In genomic region chr12:92432724-92433281, GRCh38 we compare ENCODE assay signal across 13 cellular contexts.
DNase-seq lines count a peak whose midpoint lies in the region; ATAC-seq and TF ChIP-seq lines count a peak whose summit lies in the region.
"Had no signal": no experiment of that assay in that cellular context is flagged by ENCODE, and none has a peak within 500 bp of the region (broad histone marks: within the 10 kb centered on the region; RNA-seq: fewer than 3 reads in every experiment).

No MANE protein-coding gene starts in this region.

- H3K4me3 ChIP-seq in CD4-positive, alpha-beta memory T cell (ENCODE audit: low read length in 2 of 2), result no peak overlapping the region
- H3K4me3 ChIP-seq in mesendoderm (ENCODE audit: low read length), result no peak overlapping the region
- no peak overlapping the region for H3K4me3 ChIP-seq in CD8-positive, alpha-beta T cell (ENCODE audit: low read depth, low read length)
- H3K4me3 ChIP-seq: adrenal gland had no signal

- no peaks in the 10 kb centered on the region for H3K9me3 ChIP-seq in CD4-positive, alpha-beta memory T cell (ENCODE audit: control insufficient read depth in 1 of 2, low read length in 2 of 2)
- no peaks in the 10 kb centered on the region for H3K9me3 ChIP-seq in CD8-positive, alpha-beta T cell (ENCODE audit: low read length)
- H3K9me3 ChIP-seq: adrenal gland had no signal

- H2BK5ac ChIP-seq in mesendoderm (ENCODE audit: low read length), result no peak overlapping the region

- no peak overlapping the region for H2AK5ac ChIP-seq in mesendoderm (ENCODE audit: low read length)

- no peak overlapping the region for H3K4ac ChIP-seq in mesendoderm (ENCODE audit: low read depth, low read length)

- no peak overlapping the region for H3K4me2 ChIP-seq in mesendoderm (ENCODE audit: low read length)

- peaks cover 59 to 83% of the 10 kb centered on the region in 2 donors for H3K4me1 Mint-ChIP-seq in stimulated activated naive B cell treated with anti-CD40 and anti-IgM and Interleukin-4, amounts not matched to agents 10 μg/mL and 1 μg/mL and 100 μg/mL, for 72 hours
- H3K4me1 Mint-ChIP-seq in CD4-positive, alpha-beta memory T cell, result peaks cover 5 to 34% (median 14%) of the 10 kb centered on the region in 4 donors
- peaks cover 25% of the 10 kb centered on the region for H3K4me1 Mint-ChIP-seq in CD8-positive, alpha-beta T cell (ENCODE audit: low read depth)
- H3K4me1 Mint-ChIP-seq: nephron had no signal

- no CpG with 5 or more reads among the region's 4 CpGs for WGBS in mesendoderm (ENCODE audit: extremely low coverage, insufficient coverage, low lambda C conversion rate)

- no peak overlapping the region for H3K18ac ChIP-seq in mesendoderm (ENCODE audit: low read length)

- intact Hi-C loops in CD4-positive, alpha-beta memory T cell (cut with micrococcal nuclease), result no loop called here
- intact Hi-C loops in CD8-positive, alpha-beta T cell (cut with DNase I, micrococcal nuclease), result no loop called here

- H3K27ac ChIP-seq in CD4-positive, alpha-beta memory T cell (ENCODE audit: low read depth, low read length), result no peak overlapping the region
- no peak overlapping the region for H3K27ac ChIP-seq in mesendoderm (ENCODE audit: low read depth, low read length)
- no peak overlapping the region for H3K27ac ChIP-seq in CD8-positive, alpha-beta T cell (ENCODE audit: low read depth, low read length)
- H3K27ac ChIP-seq: adrenal gland had no signal

- POLR2A ChIA-PET in CD4-positive, alpha-beta memory T cell (lab: Charles Lee; ENCODE audit: partially characterized antibody), result interaction anchor here (1.0 kb wide), 1 partner anchor 26 kb away, joined by 3 read pairs; no protein-coding TSS in a partner anchor
- POLR2A ChIA-PET in CD8-positive, alpha-beta T cell (lab: Charles Lee), result interaction anchor here (1.0 kb wide), 1 partner anchor 491 kb away, joined by 3 read pairs; no protein-coding TSS in a partner anchor

- DNase-seq in activated naive CD4-positive, alpha-beta T cell treated with Interleukin-2 at 50 U/mL for 16 hours, result peak; percentile 3
- DNase-seq in activated naive CD4-positive, alpha-beta T cell (lab: John Stamatoyannopoulos, UW), result no peak
- DNase-seq in stimulated activated naive B cell treated with anti-CD40 and anti-IgM and Interleukin-4, amounts not matched to agents 10 μg/mL and 1 μg/mL and 100 μg/mL, for 72 hours, result no peak
- DNase-seq in CD4-positive, alpha-beta memory T cell, result no peak
- no peak for DNase-seq in mesendoderm
- DNase-seq in CD8-positive, alpha-beta T cell, result no peak
- DNase-seq: adrenal gland; effector memory CD4-positive, alpha-beta T cell; IMR-90; NCI-H510A treated with DMSO at 0.1 percent for 48 hours had no signal

- H3K4me1 ChIP-seq in CD4-positive, alpha-beta memory T cell (ENCODE audit: insufficient read depth, low read length), result peaks cover 7% of the 10 kb centered on the region
- no peaks in the 10 kb centered on the region for H3K4me1 ChIP-seq in mesendoderm (ENCODE audit: control insufficient read depth, low read depth, low read length)
- H3K4me1 ChIP-seq in CD8-positive, alpha-beta T cell (ENCODE audit: insufficient read depth, low read length), result peaks cover 11% of the 10 kb centered on the region
- H3K4me1 ChIP-seq: adrenal gland had no signal

- no peak overlapping the region for H2BK120ac ChIP-seq in mesendoderm (ENCODE audit: low read depth, low read length)

- H4K8ac ChIP-seq in mesendoderm (ENCODE audit: low read depth, low read length), result no peak overlapping the region

- H3K9ac ChIP-seq in mesendoderm (ENCODE audit: low read length), result no peak overlapping the region

- H3K27ac Mint-ChIP-seq in stimulated activated naive B cell treated with anti-CD40 and anti-IgM and Interleukin-4, amounts not matched to agents 10 μg/mL and 1 μg/mL and 100 μg/mL, for 72 hours, result peak overlapping the region; percentile 89
- peak overlapping the region in 1 of 7 donors; percentile 49 for H3K27ac Mint-ChIP-seq in CD4-positive, alpha-beta memory T cell
- H3K27ac Mint-ChIP-seq in CD8-positive, alpha-beta T cell, result no peak overlapping the region
- H3K27ac Mint-ChIP-seq: nephron had no signal

- H3K79me2 ChIP-seq in mesendoderm (ENCODE audit: control insufficient read depth, insufficient read depth, low read length), result no peaks in the 10 kb centered on the region

- no peak overlapping the region for H3K56ac ChIP-seq in mesendoderm (ENCODE audit: low read length)

- H3K9me3 Mint-ChIP-seq in stimulated activated naive B cell treated with anti-CD40 and anti-IgM and Interleukin-4, amounts not matched to agents 10 μg/mL and 1 μg/mL and 100 μg/mL, for 72 hours, result peaks cover 17 to 24% of the 10 kb centered on the region in 2 donors
- H3K9me3 Mint-ChIP-seq in CD4-positive, alpha-beta memory T cell, result peaks cover 0 to 23% (median under 1%) of the 10 kb centered on the region in 8 donors
- H3K9me3 Mint-ChIP-seq in CD8-positive, alpha-beta T cell, result no peaks in the 10 kb centered on the region
- H3K9me3 Mint-ChIP-seq: nephron had no signal

- H3K23ac ChIP-seq in mesendoderm (ENCODE audit: low read length), result no peak overlapping the region

- H3K79me1 ChIP-seq in mesendoderm (ENCODE audit: low read length), result no peaks in the 10 kb centered on the region

- peak overlapping the region; percentile 7 to 14 for H3K4me3 Mint-ChIP-seq in stimulated activated naive B cell treated with anti-CD40 and anti-IgM and Interleukin-4, amounts not matched to agents 10 μg/mL and 1 μg/mL and 100 μg/mL, for 72 hours
- H3K4me3 Mint-ChIP-seq in CD4-positive, alpha-beta memory T cell, result no peak overlapping the region
- H3K4me3 Mint-ChIP-seq in CD8-positive, alpha-beta T cell, result no peak overlapping the region
- H3K4me3 Mint-ChIP-seq: nephron had no signal

- no peaks in the 10 kb centered on the region for H3K27me3 Mint-ChIP-seq in stimulated activated naive B cell treated with anti-CD40 and anti-IgM and Interleukin-4, amounts not matched to agents 10 μg/mL and 1 μg/mL and 100 μg/mL, for 72 hours
- no peaks in the 10 kb centered on the region for H3K27me3 Mint-ChIP-seq in CD4-positive, alpha-beta memory T cell
- H3K27me3 Mint-ChIP-seq in CD8-positive, alpha-beta T cell (ENCODE audit: low read depth), result no peaks in the 10 kb centered on the region

- H3K27me3 ChIP-seq in CD4-positive, alpha-beta memory T cell (ENCODE audit: insufficient read depth, low read length), result no peaks in the 10 kb centered on the region
- H3K27me3 ChIP-seq in mesendoderm (ENCODE audit: insufficient read depth, low read length, poor library complexity), result no peaks in the 10 kb centered on the region
- H3K27me3 ChIP-seq in CD8-positive, alpha-beta T cell (ENCODE audit: insufficient read depth, low read length), result no peaks in the 10 kb centered on the region
- H3K27me3 ChIP-seq: adrenal gland had no signal

- H2BK15ac ChIP-seq in mesendoderm (replicated peaks; ENCODE audit: low read depth), result no peak overlapping the region

- no peak overlapping the region for H4K5ac ChIP-seq in mesendoderm (ENCODE audit: low read length)

- H3K36me3 ChIP-seq in CD4-positive, alpha-beta memory T cell (ENCODE audit: insufficient read depth, low read length), result no peaks in the 10 kb centered on the region
- H3K36me3 ChIP-seq in mesendoderm (ENCODE audit: control insufficient read depth, insufficient read depth, low read length), result no peaks in the 10 kb centered on the region
- H3K36me3 ChIP-seq in CD8-positive, alpha-beta T cell (ENCODE audit: insufficient read depth, low read length), result no peaks in the 10 kb centered on the region
- H3K36me3 ChIP-seq: adrenal gland had no signal

- ATAC-seq in GM21825 (IDR thresholded peaks at IDR 0.05; ENCODE audit: unreplicated experiment), result peak; percentile 59
- peak; percentile 71 for ATAC-seq in HG03442 (IDR thresholded peaks at IDR 0.05; ENCODE audit: unreplicated experiment)
- ATAC-seq in stimulated activated naive B cell treated with anti-CD40 and anti-IgM and Interleukin-4, amounts not matched to agents 10 μg/mL and 1 μg/mL and 100 μg/mL, for 72 hours (replicated peaks), result peak; percentile 31 to 38
- no peak for ATAC-seq in CD8-positive, alpha-beta T cell

- H3K36me3 Mint-ChIP-seq in stimulated activated naive B cell treated with anti-CD40 and anti-IgM and Interleukin-4, amounts not matched to agents 10 μg/mL and 1 μg/mL and 100 μg/mL, for 72 hours, result peaks cover 24 to 34% of the 10 kb centered on the region in 2 donors
- peaks cover 0 to 6% of the 10 kb centered on the region in 2 donors for H3K36me3 Mint-ChIP-seq in CD4-positive, alpha-beta memory T cell
- no peaks in the 10 kb centered on the region for H3K36me3 Mint-ChIP-seq in CD8-positive, alpha-beta T cell

- TF ChIP-seq CTCF in CD8-positive, alpha-beta T cell (IDR thresholded peaks at IDR 0.05), result no peak

- CTCF ChIA-PET in CD4-positive, alpha-beta memory T cell (lab: Charles Lee; ENCODE audit: partially characterized antibody), result interaction anchor here (0.6 to 1.5 kb wide), 2 partner anchors 9 to 225 kb away, joined by 3 read pairs; no protein-coding TSS in a partner anchor
- CTCF ChIA-PET in CD8-positive, alpha-beta T cell (lab: Charles Lee), result no interaction called here

Comparison
In these comparisons a context has a peak if more than half of its experiments do, and no peak if none do; other contexts are left out.
1. H3K4me3 Mint-ChIP-seq: peak in stimulated activated naive B cell treated with anti-CD40 and anti-IgM and Interleukin-4, amounts not matched to agents 10 μg/mL and 1 μg/mL and 100 μg/mL, for 72 hours (2 of 2); none in CD4-positive, alpha-beta memory T cell (0 of 8) and CD8-positive, alpha-beta T cell (single experiment).